In the genomic region with DNA sequence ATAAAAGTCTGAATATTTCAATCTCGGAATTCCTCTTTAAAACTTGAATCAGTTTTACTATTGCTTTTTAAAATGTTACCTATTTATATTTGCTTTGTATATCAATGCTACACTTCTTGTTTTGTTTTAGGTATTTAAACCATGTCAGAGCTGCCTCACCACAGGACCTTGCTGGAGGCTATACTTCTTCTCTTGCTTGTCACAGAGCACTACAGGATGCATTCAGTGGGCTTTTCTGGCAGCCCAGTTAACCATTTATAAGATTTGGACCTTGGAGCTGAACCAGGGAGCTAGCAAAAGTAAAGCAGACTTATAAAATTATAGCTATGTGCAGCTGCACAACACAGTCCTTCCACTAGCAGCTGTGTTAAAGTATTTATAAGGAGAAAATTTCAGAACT, we compare ENCODE assay signal across 1 cellular context.
TF ChIP-seq lines count a peak whose summit lies in the region.

No MANE protein-coding gene starts in this region.

TF ChIP-seq in GM12878, 131 proteins besides CTCF, POLR2A, EP300 and RAD21:
- TF ChIP-seq SUZ12 (IDR thresholded peaks at IDR 0.05; ENCODE audit: unreplicated experiment) = no peak
- TF ChIP-seq, protein P1, sequence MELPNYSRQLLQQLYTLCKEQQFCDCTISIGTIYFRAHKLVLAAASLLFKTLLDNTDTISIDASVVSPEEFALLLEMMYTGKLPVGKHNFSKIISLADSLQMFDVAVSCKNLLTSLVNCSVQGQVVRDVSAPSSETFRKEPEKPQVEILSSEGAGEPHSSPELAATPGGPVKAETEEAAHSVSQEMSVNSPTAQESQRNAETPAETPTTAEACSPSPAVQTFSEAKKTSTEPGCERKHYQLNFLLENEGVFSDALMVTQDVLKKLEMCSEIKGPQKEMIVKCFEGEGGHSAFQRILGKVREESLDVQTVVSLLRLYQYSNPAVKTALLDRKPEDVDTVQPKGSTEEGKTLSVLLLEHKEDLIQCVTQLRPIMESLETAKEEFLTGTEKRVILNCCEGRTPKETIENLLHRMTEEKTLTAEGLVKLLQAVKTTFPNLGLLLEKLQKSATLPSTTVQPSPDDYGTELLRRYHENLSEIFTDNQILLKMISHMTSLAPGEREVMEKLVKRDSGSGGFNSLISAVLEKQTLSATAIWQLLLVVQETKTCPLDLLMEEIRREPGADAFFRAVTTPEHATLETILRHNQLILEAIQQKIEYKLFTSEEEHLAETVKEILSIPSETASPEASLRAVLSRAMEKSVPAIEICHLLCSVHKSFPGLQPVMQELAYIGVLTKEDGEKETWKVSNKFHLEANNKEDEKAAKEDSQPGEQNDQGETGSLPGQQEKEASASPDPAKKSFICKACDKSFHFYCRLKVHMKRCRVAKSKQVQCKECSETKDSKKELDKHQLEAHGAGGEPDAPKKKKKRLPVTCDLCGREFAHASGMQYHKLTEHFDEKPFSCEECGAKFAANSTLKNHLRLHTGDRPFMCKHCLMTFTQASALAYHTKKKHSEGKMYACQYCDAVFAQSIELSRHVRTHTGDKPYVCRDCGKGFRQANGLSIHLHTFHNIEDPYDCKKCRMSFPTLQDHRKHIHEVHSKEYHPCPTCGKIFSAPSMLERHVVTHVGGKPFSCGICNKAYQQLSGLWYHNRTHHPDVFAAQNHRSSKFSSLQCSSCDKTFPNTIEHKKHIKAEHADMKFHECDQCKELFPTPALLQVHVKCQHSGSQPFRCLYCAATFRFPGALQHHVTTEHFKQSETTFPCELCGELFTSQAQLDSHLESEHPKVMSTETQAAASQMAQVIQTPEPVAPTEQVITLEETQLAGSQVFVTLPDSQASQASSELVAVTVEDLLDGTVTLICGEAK (IDR thresholded peaks at IDR 0.05; ENCODE audit: borderline replicate concordance) = no peak
TF ChIP-seq in GM12878: peak in this region for 0.
